ENCODE assay signal across 17 cellular contexts in the genomic region with DNA sequence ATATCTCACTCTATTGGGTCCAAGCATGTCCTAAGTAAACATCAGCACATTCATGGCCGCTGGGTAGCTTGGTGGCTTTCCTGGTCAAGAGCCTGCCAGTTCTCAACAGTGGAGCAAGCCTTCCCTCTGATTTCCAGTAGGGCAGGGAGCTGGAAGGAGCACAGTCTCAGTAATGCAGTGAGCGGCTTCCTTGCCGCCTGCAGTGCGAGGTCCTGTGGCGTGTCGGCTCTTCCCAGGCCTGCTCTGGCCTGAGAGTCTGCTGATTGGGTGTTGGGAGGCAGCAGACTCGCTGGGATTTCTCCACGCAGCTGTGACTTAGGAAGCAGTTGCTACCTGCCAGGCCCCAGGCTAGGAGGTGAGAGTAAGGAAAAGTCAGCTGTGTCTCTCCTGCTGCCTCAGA.
"Had no signal": no experiment of that assay in that cellular context is flagged by ENCODE, and none has a peak within 500 bp of the region (broad histone marks: within the 10 kb centered on the region; RNA-seq: fewer than 3 reads in every experiment).

No MANE protein-coding gene starts in this region.

- H3K27me3 Mint-ChIP-seq: naive B cell, type B pancreatic cell had no signal

- ATAC-seq: gastrocnemius medialis, heart right ventricle, right cardiac atrium had no signal

- H3K9me3 Mint-ChIP-seq: naive B cell, nephron, type B pancreatic cell had no signal

- H3K27me3 ChIP-seq: dorsolateral prefrontal cortex, esophagus muscularis mucosa, gastrocnemius medialis, heart right ventricle had no signal

- H3K4me3 ChIP-seq: dorsolateral prefrontal cortex, esophagus muscularis mucosa, gastrocnemius medialis, heart right ventricle had no signal

- H3K27ac Mint-ChIP-seq: naive B cell, type B pancreatic cell had no signal

- H3K4me1 Mint-ChIP-seq: naive B cell, nephron had no signal

- H3K27ac ChIP-seq: epithelial cell of prostate, gastrocnemius medialis, heart right ventricle had no signal

- H3K9me3 ChIP-seq: esophagus muscularis mucosa, gastrocnemius medialis, heart right ventricle had no signal

- DNase-seq: cortex of kidney; dorsolateral prefrontal cortex; effector CD8-positive, alpha-beta T cell; gastrocnemius medialis; heart right ventricle; hypothalamus; kidney glomerular epithelial cell; mesendoderm; naive B cell; right cardiac atrium; small intestine; stimulated activated CD4-positive, alpha-beta T cell treated with anti-CD3 and anti-CD28 coated beads, Interleukin-12 subunit alpha, Interleukin-12 subunit beta, amount 100 ng/mL, for 4 hours; stimulated activated naive CD4-positive, alpha-beta T cell treated with Interleukin-2 at 50 U/mL for 16 hours had no signal

- H3K4me3 Mint-ChIP-seq: naive B cell, nephron, type B pancreatic cell had no signal
